ENCODE assay signal across 11 cellular contexts in genomic region chr10:132408823-132409666, GRCh38. TPM values are rescaled to one million over a fixed set of nuclear protein-coding genes. Genes with fewer than 3 reads are reported as not detected.
DNase-seq lines count a peak whose midpoint lies in the region; ATAC-seq and TF ChIP-seq lines count a peak whose summit lies in the region.
"Had no signal": no experiment of that assay in that cellular context is flagged by ENCODE, and none has a peak within 500 bp of the region (broad histone marks: within the 10 kb centered on the region; RNA-seq: fewer than 3 reads in every experiment).

No MANE protein-coding gene starts in this region.

- no peak overlapping the region for H3K14ac ChIP-seq in IMR-90 (replicated peaks; ENCODE audit: low read depth, low read length)

- peaks cover 2% of the 10 kb centered on the region; the same call in 1 of the 2 replicates for H3K9me1 ChIP-seq in IMR-90 (ENCODE audit: insufficient read depth, low read length)

- H3K23ac ChIP-seq in IMR-90 (ENCODE audit: low read depth, low read length) = no peak overlapping the region

- no peaks in the 10 kb centered on the region for H3K9me3 ChIP-seq in IMR-90 (ENCODE audit: control insufficient read depth, insufficient read depth, low read length)
- no peaks in the 10 kb centered on the region for H3K9me3 ChIP-seq in suprapubic skin
- H3K9me3 ChIP-seq in ascending aorta = no peaks in the 10 kb centered on the region
- H3K9me3 ChIP-seq: tibial artery had no signal

- no peak overlapping the region for H4K8ac ChIP-seq in IMR-90 (ENCODE audit: low read depth in 2 of 2, low read length in 2 of 2)

- BruUV-seq in IMR-90 (replicated peaks; lab: Mats Ljungman, UMichigan) = no TSS peak

- no peak overlapping the region for H2BK15ac ChIP-seq in IMR-90 (ENCODE audit: low read depth, low read length)

- H4K20me1 ChIP-seq in IMR-90 (ENCODE audit: insufficient read depth, low read length) = 0 out of 2 replicates have a peak, but pooled peaks cover 7% of the 10 kb centered on the region

- H2AFZ ChIP-seq in IMR-90 (replicated peaks; ENCODE audit: low read length, poor library complexity) = no peak overlapping the region

- peaks cover 18% of the 10 kb centered on the region; the same call in 1 of the 2 replicates for H3K36me3 ChIP-seq in IMR-90 (ENCODE audit: control insufficient read depth, insufficient read depth, low read length)
- H3K36me3 ChIP-seq in suprapubic skin = peaks cover 23% of the 10 kb centered on the region
- H3K36me3 ChIP-seq in ascending aorta = peaks cover 16 to 24% of the 10 kb centered on the region in 2 donors

- H3K27ac ChIP-seq in IMR-90 (ENCODE audit: insufficient read depth, low read length) (no peak overlapping the region), dorsolateral prefrontal cortex (peak overlapping the region in 49 of 59 donors; percentile 18 to 85 (median 65)), suprapubic skin (peak overlapping the region; percentile 89), ascending aorta (no peak overlapping the region)

- intact Hi-C loops in IMR-90 (cut with micrococcal nuclease) = no loop called here
- intact Hi-C loops in dorsolateral prefrontal cortex (cut with DNase I) = no loop called here
- intact Hi-C loops in ascending aorta (cut with DNase I) = no loop called here

- H2AK5ac ChIP-seq in IMR-90 (ENCODE audit: low read depth, low read length) = no peak overlapping the region

- CTCF ChIA-PET in IMR-90 (lab: Yijun Ruan, JAX) = interaction anchor here (0.6 kb wide), 1 partner anchor 89 kb away, joined by 4 read pairs; no protein-coding TSS in a partner anchor

- H3K4ac ChIP-seq in IMR-90 (ENCODE audit: low read depth, low read length) = no peak overlapping the region

- no peak overlapping the region for H3K4me2 ChIP-seq in IMR-90 (ENCODE audit: low read depth, low read length)

- no peak for ATAC-seq in IMR-90 (ENCODE audit: low read depth)
- no peak for ATAC-seq in GM19324 (IDR thresholded peaks at IDR 0.05; ENCODE audit: low FRiP score, unreplicated experiment)

- H4K91ac ChIP-seq in IMR-90 (ENCODE audit: insufficient read depth, low read depth, low read length) = no peak overlapping the region

- no peak overlapping the region for H2BK20ac ChIP-seq in IMR-90 (ENCODE audit: low read depth, low read length)

- H2BK5ac ChIP-seq in IMR-90 (ENCODE audit: low read depth, low read length, poor library complexity, severe bottlenecking) = no peak overlapping the region

- no peak overlapping the region for H4K5ac ChIP-seq in IMR-90 (ENCODE audit: low read depth, low read length)

- peak overlapping the region; percentile 28 for H2AK9ac ChIP-seq in IMR-90 (replicated peaks; ENCODE audit: low read depth, low read length, poor library complexity)

- no peak for TF ChIP-seq POLR2A in IMR-90 (IDR thresholded peaks at IDR 0.05; ENCODE audit: low read depth, low read length)
- TF ChIP-seq POLR2A in suprapubic skin (IDR thresholded peaks at IDR 0.05) = no peak

- POLR2A ChIA-PET in IMR-90 (lab: Charles Lee; ENCODE audit: unreplicated experiment) = no interaction called here

- in situ Hi-C loops in IMR-90 (cut with MboI; ENCODE audit: low sequenced_read_pairs) = no loop called here

- no peak for TF ChIP-seq CTCF in IMR-90 (conservative IDR thresholded peaks at IDR 0.05; ENCODE audit: low read depth, low read length)
- no peak for TF ChIP-seq CTCF in dorsolateral prefrontal cortex (IDR thresholded peaks at IDR 0.05 in 54 of 56, conservative IDR thresholded peaks at IDR 0.05 in 2 of 56; ENCODE audit: low read depth in 1 of 56, partially characterized antibody in 56 of 56)
- no peak for TF ChIP-seq CTCF in suprapubic skin (IDR thresholded peaks at IDR 0.05)
- TF ChIP-seq CTCF in ascending aorta (IDR thresholded peaks at IDR 0.05) = no peak

- no peak overlapping the region for H2BK120ac ChIP-seq in IMR-90 (ENCODE audit: low read depth, low read length)

- H3K56ac ChIP-seq in IMR-90 (ENCODE audit: extremely low read depth, insufficient read depth, low read length) = no peak overlapping the region

- no peak overlapping the region for H3K18ac ChIP-seq in IMR-90 (ENCODE audit: low read depth, low read length)

- dilution Hi-C loops in IMR-90 (cut with HindIII; ENCODE audit: low sequenced_read_pairs, unreplicated experiment) = no loop called here

- 92% methylated on average over 9 of the region's 27 CpGs; no CpG with 5 or more reads in 1 of the 2 experiments for WGBS in IMR-90 (ENCODE audit: extremely low coverage in 2 of 2, insufficient read length in 1 of 2), 2 experiments
- WGBS in suprapubic skin = 55% methylated on average over 4 of the region's 27 CpGs

- TF ChIP-seq EP300 in suprapubic skin (IDR thresholded peaks at IDR 0.05) = no peak

- DNase-seq in IMR-90 (no peak), dorsolateral prefrontal cortex (no peak), medulla oblongata (ENCODE audit: extremely low spot score) (peak; percentile 10), suprapubic skin (ENCODE audit: low spot score in 2 of 2) (no peak), pons (ENCODE audit: low spot score) (no peak), SW 1271 (lab: John Stamatoyannopoulos, UW) (no peak), ascending aorta (ENCODE audit: low spot score in 2 of 2) (no peak)
- DNase-seq: NCI-H2029, T-helper 2 cell, tibial artery had no signal

- H3K4me3 ChIP-seq in IMR-90 (ENCODE audit: insufficient read depth, low read depth, low read length) (no peak overlapping the region), dorsolateral prefrontal cortex (peak overlapping the region in 20 of 59 donors; percentile 0 to 44 (median 25)), suprapubic skin (peak overlapping the region; percentile 37), ascending aorta (no peak overlapping the region)
- H3K4me3 ChIP-seq: tibial artery had no signal

- TF ChIP-seq RAD21 in IMR-90 (IDR thresholded peaks at IDR 0.05; ENCODE audit: low read length) = no peak

- no peak overlapping the region for H3K9ac ChIP-seq in IMR-90 (ENCODE audit: low read depth, low read length)

- H3K27me3 ChIP-seq in IMR-90 (ENCODE audit: control insufficient read depth, insufficient read depth, low read length) = no peaks in the 10 kb centered on the region
- H3K27me3 ChIP-seq in dorsolateral prefrontal cortex = no peaks in the 10 kb centered on the region
- no peaks in the 10 kb centered on the region for H3K27me3 ChIP-seq in suprapubic skin
- H3K27me3 ChIP-seq in ascending aorta = no peaks in the 10 kb centered on the region
- H3K27me3 ChIP-seq: tibial artery had no signal

- H3K4me1 ChIP-seq in IMR-90 (ENCODE audit: control insufficient read depth, insufficient read depth, low read length) (peaks cover 6% of the 10 kb centered on the region; the same call in 1 of the 2 replicates), suprapubic skin (peaks cover 80% of the 10 kb centered on the region), ascending aorta (peaks cover 0 to 10% of the 10 kb centered on the region in 2 donors)

- H3K79me1 ChIP-seq in IMR-90 (ENCODE audit: low read depth in 1 of 2, low read length in 2 of 2) = peaks cover 0 to 16% of the 10 kb centered on the region in 2 experiments; a peak in 3 of 4 replicates

TF ChIP-seq in IMR-90, 13 proteins besides CTCF, POLR2A, EP300 and RAD21:
- no peak for TF ChIP-seq RCOR1 (IDR thresholded peaks at IDR 0.05; ENCODE audit: insufficient replicate concordance, low read length)
- TF ChIP-seq MXI1 (IDR thresholded peaks at IDR 0.05; ENCODE audit: borderline replicate concordance, low read depth, low read length) = no peak
- no peak for TF ChIP-seq FOS (IDR thresholded peaks at IDR 0.05; ENCODE audit: low read depth, low read length)
- TF ChIP-seq, protein P1, sequence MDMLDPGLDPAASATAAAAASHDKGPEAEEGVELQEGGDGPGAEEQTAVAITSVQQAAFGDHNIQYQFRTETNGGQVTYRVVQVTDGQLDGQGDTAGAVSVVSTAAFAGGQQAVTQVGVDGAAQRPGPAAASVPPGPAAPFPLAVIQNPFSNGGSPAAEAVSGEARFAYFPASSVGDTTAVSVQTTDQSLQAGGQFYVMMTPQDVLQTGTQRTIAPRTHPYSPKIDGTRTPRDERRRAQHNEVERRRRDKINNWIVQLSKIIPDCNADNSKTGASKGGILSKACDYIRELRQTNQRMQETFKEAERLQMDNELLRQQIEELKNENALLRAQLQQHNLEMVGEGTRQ (IDR thresholded peaks at IDR 0.05; ENCODE audit: low read depth, low read length) = no peak
- no peak for TF ChIP-seq BHLHE40 (IDR thresholded peaks at IDR 0.05; ENCODE audit: low read depth, low read length)
- no peak for TF ChIP-seq CHD1 (IDR thresholded peaks at IDR 0.05; ENCODE audit: low read depth, low read length)
- TF ChIP-seq CEBPB (IDR thresholded peaks at IDR 0.05; ENCODE audit: low read depth, low read length) = no peak
- no peak for TF ChIP-seq RFX5 (IDR thresholded peaks at IDR 0.05; ENCODE audit: low read depth, low read length)
- no peak for TF ChIP-seq MAFK (IDR thresholded peaks at IDR 0.05; ENCODE audit: low read depth, low read length)
- no peak for TF ChIP-seq NFE2L2 (IDR thresholded peaks at IDR 0.05; ENCODE audit: low read depth, low read length)
- no peak for TF ChIP-seq MAZ (IDR thresholded peaks at IDR 0.05; ENCODE audit: borderline replicate concordance, low read depth, low read length)
TF ChIP-seq in IMR-90: peak in this region for 0.

RNA-seq across cellular contexts. Expression of gene PWWP2B, which starts 12.0 kb away (rescaled TPM):
- 1.9 and 2.2 TPM in 2 replicates for total RNA-seq in IMR-90 (2012; rRNA removed)
- 1.7 and 2.1 TPM in 2 replicates for polyA plus RNA-seq in IMR-90 (2012; rRNA removed)
- polyA plus RNA-seq in IMR-90 (2012; cell fraction: cytosol; rRNA removed) = 2.2 and 3.6 TPM in 2 replicates
- 1.8 and 4.6 TPM in 2 replicates for polyA plus RNA-seq in IMR-90 (2012; cell fraction: nucleus; rRNA removed; ENCODE audit: low replicate concordance)
- total RNA-seq in dorsolateral prefrontal cortex = 10 to 100 TPM in 118 of 120 experiments, 1 to 10 TPM in 2; 7.7 to 28.3 (median 17.8) TPM
- total RNA-seq in suprapubic skin = 10 to 100 TPM; 15.2 to 19.4 (median 18.3) TPM
- 24.4 TPM for total RNA-seq in ascending aorta

Comparison
In these comparisons a context has a peak if more than half of its experiments do, and no peak if none do; other contexts are left out.
1. H3K27ac ChIP-seq: peak in dorsolateral prefrontal cortex (49 of 59) and suprapubic skin (single experiment); none in IMR-90 (single experiment) and ascending aorta (0 of 2).